ENCODE assay signal across 15 cellular contexts in the genomic region with DNA sequence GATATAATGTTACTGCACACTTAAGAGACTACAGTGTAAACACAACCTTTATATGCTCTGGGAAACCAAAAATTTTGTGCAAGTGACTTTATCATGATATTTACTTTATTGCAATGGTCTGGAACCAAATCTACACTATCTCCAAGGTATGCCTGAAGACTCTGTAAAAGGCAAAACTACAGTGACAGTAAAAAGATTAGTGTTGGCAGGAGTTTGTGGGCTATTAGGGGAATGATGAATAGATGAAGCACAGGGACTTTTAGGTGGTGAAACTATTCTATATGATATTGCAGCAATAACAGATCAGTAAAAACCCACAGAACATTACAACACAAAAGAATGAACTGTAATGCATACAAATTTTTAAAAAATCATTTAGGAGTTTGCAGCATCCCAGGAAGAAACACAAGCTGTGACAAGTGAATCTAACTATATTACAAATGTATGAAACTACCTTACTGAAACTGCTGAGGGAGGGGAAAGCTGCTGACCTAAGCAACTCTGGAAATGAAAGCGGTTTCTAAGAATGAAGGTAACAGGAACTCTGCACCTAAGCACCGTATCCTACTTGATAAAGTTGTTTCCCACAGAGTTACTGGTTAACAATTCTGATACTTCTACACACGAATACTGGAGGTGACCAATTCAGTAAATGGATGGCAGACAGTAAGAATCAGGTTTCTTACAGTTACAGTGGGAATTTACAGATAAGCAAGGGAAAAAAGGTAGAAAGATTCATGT.
DNase-seq lines count a peak whose midpoint lies in the region; ATAC-seq, FAIRE-seq and TF ChIP-seq lines count a peak whose summit lies in the region.
"Had no signal": no experiment of that assay in that cellular context is flagged by ENCODE, and none has a peak within 500 bp of the region (broad histone marks: within the 10 kb centered on the region; RNA-seq: fewer than 3 reads in every experiment).

No MANE protein-coding gene starts in this region.

- H3K9me3 ChIP-seq in HEK293 (ENCODE audit: control insufficient read depth, insufficient read depth, low read depth, low read length) (no peaks in the 10 kb centered on the region), colonic mucosa (no peaks in the 10 kb centered on the region)
- H3K9me3 ChIP-seq in CD8-positive, alpha-beta T cell (ENCODE audit: low read length), result no peaks in the 10 kb centered on the region
- H3K9me3 ChIP-seq: lower lobe of right lung had no signal

- peaks cover 5% of the 10 kb centered on the region for H3K4me1 Mint-ChIP-seq in CD8-positive, alpha-beta T cell (ENCODE audit: low read depth)
- H3K4me1 Mint-ChIP-seq: activated B cell treated with CpG ODN at 0.5 μM for 24 hours had no signal

- FAIRE-seq in urothelium cell line (lab: Jason Lieb, UNC), result no peak

- POLR2A ChIA-PET in HEK293 (lab: Yijun Ruan, JAX), result no interaction called here
- POLR2A ChIA-PET in CD8-positive, alpha-beta T cell (lab: Charles Lee), result no interaction called here

- peak; percentile 72 for ATAC-seq in GM19025 (IDR thresholded peaks at IDR 0.05; ENCODE audit: low read depth, unreplicated experiment)
- ATAC-seq in HG03521 (IDR thresholded peaks at IDR 0.05; ENCODE audit: unreplicated experiment), result peak; percentile 58
- ATAC-seq in CD8-positive, alpha-beta T cell, result no peak
- ATAC-seq: lower lobe of right lung, Panc1 had no signal

- H3K27ac ChIP-seq in HEK293 (ENCODE audit: extremely low read depth, low read depth, low read length), result no peak overlapping the region
- no peak overlapping the region for H3K27ac ChIP-seq in CD8-positive, alpha-beta T cell (ENCODE audit: low read depth, low read length)
- H3K27ac ChIP-seq in colonic mucosa, result no peak overlapping the region
- H3K27ac ChIP-seq: lower lobe of right lung had no signal

- H3K4me1 ChIP-seq in HEK293 (ENCODE audit: control insufficient read depth, insufficient read depth, low read length) (no peaks in the 10 kb centered on the region), colonic mucosa (no peaks in the 10 kb centered on the region)
- H3K4me1 ChIP-seq in CD8-positive, alpha-beta T cell (ENCODE audit: insufficient read depth, low read length), result no peaks in the 10 kb centered on the region
- H3K4me1 ChIP-seq: lower lobe of right lung had no signal

- H3K36me3 ChIP-seq in HEK293 (ENCODE audit: control insufficient read depth in 2 of 2, insufficient read depth in 1 of 2, low read length in 2 of 2), result peaks cover 3 to 5% of the 10 kb centered on the region in 2 experiments; a peak in 2 of 3 replicates
- H3K36me3 ChIP-seq in CD8-positive, alpha-beta T cell (ENCODE audit: insufficient read depth, low read length), result no peaks in the 10 kb centered on the region
- no peaks in the 10 kb centered on the region for H3K36me3 ChIP-seq in colonic mucosa

- H3K27me3 Mint-ChIP-seq in CD8-positive, alpha-beta T cell (ENCODE audit: low read depth), result no peaks in the 10 kb centered on the region
- H3K27me3 Mint-ChIP-seq: activated B cell treated with CpG ODN at 0.5 μM for 24 hours had no signal

- no peak overlapping the region for H3K4me3 Mint-ChIP-seq in CD8-positive, alpha-beta T cell
- H3K4me3 Mint-ChIP-seq: activated B cell treated with CpG ODN at 0.5 μM for 24 hours had no signal

- CTCF ChIA-PET in HEK293 (lab: Yijun Ruan, JAX), result interaction anchor here (0.7 to 0.9 kb wide), 2 partner anchors 21 to 668 kb away, joined by 3 read pairs; no protein-coding TSS in a partner anchor
- CTCF ChIA-PET in CD8-positive, alpha-beta T cell (lab: Charles Lee), result interaction anchor here (0.8 to 0.9 kb wide), 2 partner anchors 21 to 26 kb away, joined by 3 read pairs; no protein-coding TSS in a partner anchor

- H3K9me3 Mint-ChIP-seq in CD8-positive, alpha-beta T cell, result peaks cover 13% of the 10 kb centered on the region

- TF ChIP-seq CTCF in GM12865 (IDR thresholded peaks at IDR 0.05; ENCODE audit: insufficient read depth, low read depth, low read length, missing control alignments) (no peak), HEK293 (tag by site-specific recombination; IDR thresholded peaks at IDR 0.05) (no peak), colonic mucosa (IDR thresholded peaks at IDR 0.05) (no peak)
- no peak for TF ChIP-seq CTCF in CD8-positive, alpha-beta T cell (IDR thresholded peaks at IDR 0.05)

- H3K4me3 ChIP-seq in GM12865 (ENCODE audit: low read depth, low read length), result no peak overlapping the region
- H3K4me3 ChIP-seq in HEK293 (ENCODE audit: low read depth, low read length), result no peak overlapping the region
- H3K4me3 ChIP-seq in CD8-positive, alpha-beta T cell (ENCODE audit: low read depth, low read length), result no peak overlapping the region
- H3K4me3 ChIP-seq in colonic mucosa, result no peak overlapping the region
- H3K4me3 ChIP-seq: lower lobe of right lung had no signal

- peaks cover 53% of the 10 kb centered on the region for H3K36me3 Mint-ChIP-seq in CD8-positive, alpha-beta T cell

- no peaks in the 10 kb centered on the region for H3K27me3 ChIP-seq in CD8-positive, alpha-beta T cell (ENCODE audit: insufficient read depth, low read length)
- no peaks in the 10 kb centered on the region for H3K27me3 ChIP-seq in colonic mucosa

- no peak overlapping the region for H3K9ac ChIP-seq in colonic mucosa (ENCODE audit: low read depth in 2 of 2, low read length in 2 of 2)

- intact Hi-C loops in CD8-positive, alpha-beta T cell (cut with DNase I, micrococcal nuclease), result no loop called here
- intact Hi-C loops in colonic mucosa (cut with DNase I), result no loop called here

- H3K27ac Mint-ChIP-seq in CD8-positive, alpha-beta T cell, result no peak overlapping the region
- H3K27ac Mint-ChIP-seq: activated B cell treated with CpG ODN at 0.5 μM for 24 hours; activated T-helper 2 cell treated with anti-CD3 and anti-CD28 coated beads, Interferon-gamma antibody, Interleukin-2, Interleukin-4, amounts not matched to agents 10 μg/mL and 5 μg/mL and 100 μg/mL, durations not matched to agents 14 hours and 24 hours and 36 hours had no signal

- DNase-seq in GM12865 (ENCODE audit: low read depth) (peak; percentile 56), C1 segment of cervical spinal cord (lab: John Stamatoyannopoulos, UW) (no peak), colonic mucosa (no peak), urothelium cell line (ENCODE audit: low spot score) (no peak)
- DNase-seq in CD8-positive, alpha-beta T cell, result no peak
- DNase-seq: activated B cell treated with CpG ODN at 0.5 μM for 24 hours, dermis blood vessel endothelial cell, hypothalamus, lower lobe of right lung, NCI-H1092 treated with DMSO at 0.1 percent for 48 hours had no signal

TF ChIP-seq in HEK293, 187 proteins besides CTCF, POLR2A, EP300 and RAD21:
- no peak for TF ChIP-seq ZNF23 (tag by site-specific recombination; IDR thresholded peaks at IDR 0.05; ENCODE audit: borderline replicate concordance)
- peak; percentile 36; the same call in 1 of the 2 replicates for TF ChIP-seq TRIM28 (IDR thresholded peaks at IDR 0.05; ENCODE audit: borderline replicate concordance, low read length)
- TF ChIP-seq, protein P1, sequence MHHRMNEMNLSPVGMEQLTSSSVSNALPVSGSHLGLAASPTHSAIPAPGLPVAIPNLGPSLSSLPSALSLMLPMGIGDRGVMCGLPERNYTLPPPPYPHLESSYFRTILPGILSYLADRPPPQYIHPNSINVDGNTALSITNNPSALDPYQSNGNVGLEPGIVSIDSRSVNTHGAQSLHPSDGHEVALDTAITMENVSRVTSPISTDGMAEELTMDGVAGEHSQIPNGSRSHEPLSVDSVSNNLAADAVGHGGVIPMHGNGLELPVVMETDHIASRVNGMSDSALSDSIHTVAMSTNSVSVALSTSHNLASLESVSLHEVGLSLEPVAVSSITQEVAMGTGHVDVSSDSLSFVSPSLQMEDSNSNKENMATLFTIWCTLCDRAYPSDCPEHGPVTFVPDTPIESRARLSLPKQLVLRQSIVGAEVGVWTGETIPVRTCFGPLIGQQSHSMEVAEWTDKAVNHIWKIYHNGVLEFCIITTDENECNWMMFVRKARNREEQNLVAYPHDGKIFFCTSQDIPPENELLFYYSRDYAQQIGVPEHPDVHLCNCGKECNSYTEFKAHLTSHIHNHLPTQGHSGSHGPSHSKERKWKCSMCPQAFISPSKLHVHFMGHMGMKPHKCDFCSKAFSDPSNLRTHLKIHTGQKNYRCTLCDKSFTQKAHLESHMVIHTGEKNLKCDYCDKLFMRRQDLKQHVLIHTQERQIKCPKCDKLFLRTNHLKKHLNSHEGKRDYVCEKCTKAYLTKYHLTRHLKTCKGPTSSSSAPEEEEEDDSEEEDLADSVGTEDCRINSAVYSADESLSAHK (tag by site-specific recombination; IDR thresholded peaks at IDR 0.05), result peak; percentile 45; the same call in 1 of the 2 replicates
- TF ChIP-seq ZBTB21 (tag by site-specific recombination; IDR thresholded peaks at IDR 0.05), result no peak
- no peak for TF ChIP-seq ZNF571 (tag by site-specific recombination; IDR thresholded peaks at IDR 0.05)
- TF ChIP-seq SETDB1 (IDR thresholded peaks at IDR 0.05; ENCODE audit: insufficient read length, low read length), result peak; percentile 91
